In genomic region chr9:84390254-84390653, GRCh38 we compare ENCODE assay signal across 4 cellular contexts. TPM values are rescaled to one million over a fixed set of nuclear protein-coding genes. Genes with fewer than 3 reads are reported as not detected.
"Had no signal": no experiment of that assay in that cellular context is flagged by ENCODE, and none has a peak within 500 bp of the region (broad histone marks: within the 10 kb centered on the region; RNA-seq: fewer than 3 reads in every experiment).

No MANE protein-coding gene starts in this region.

RNA-seq across cellular contexts. Expression of gene SLC28A3, which starts 49.7 kb away (rescaled TPM):
- total RNA-seq: frontal cortex, neural crest cell, T-helper 17 cell had no signal
- polyA plus RNA-seq: aorta had no signal
